ENCODE assay signal across 26 cellular contexts in genomic region chr3:193984378-193984777, GRCh38.
DNase-seq lines count a peak whose midpoint lies in the region; ATAC-seq and TF ChIP-seq lines count a peak whose summit lies in the region.
"Had no signal": no experiment of that assay in that cellular context is flagged by ENCODE, and none has a peak within 500 bp of the region (broad histone marks: within the 10 kb centered on the region; RNA-seq: fewer than 3 reads in every experiment).

No MANE protein-coding gene starts in this region.

- peak; percentile 24 for DNase-seq in CD1c-positive myeloid dendritic cell (ENCODE audit: extremely low spot score)
- peak; percentile 41 for DNase-seq in PC-3
- DNase-seq in epithelial cell of esophagus (ENCODE audit: low read depth): peak; percentile 16
- DNase-seq in neuronal stem cell (ENCODE audit: low spot score): no peak
- DNase-seq in MG63: no peak
- DNase-seq: activated CD4-positive, alpha-beta memory T cell treated with anti-CD3 and anti-CD28 coated beads for 36 hours; activated CD4-positive, alpha-beta T cell treated with anti-CD3 and anti-CD28 coated beads for 1 hour; activated naive CD4-positive, alpha-beta T cell treated with anti-CD3 and anti-CD28 coated beads for 36 hours; Calu3; CD4-positive, CD25-positive, alpha-beta regulatory T cell; GOT3; HFFc6; hippocampal formation; KG1; midbrain; naive thymus-derived CD4-positive, alpha-beta T cell; NCI-H1417; NCI-H2029 treated with DMSO at 0.1 percent for 48 hours; NCI-H524 treated with DMSO at 0.1 percent for 48 hours; OCI-M1; stimulated activated CD4-positive, alpha-beta T cell treated with anti-CD3 and anti-CD28 coated beads, Interleukin-4, amount 100 ng/mL, for 24 hours; tibial artery had no signal

- H3K4me1 ChIP-seq in PC-3 (ENCODE audit: insufficient read depth, low read length) (peaks cover 26% of the 10 kb centered on the region), neuronal stem cell (ENCODE audit: control insufficient read depth in 2 of 2, insufficient read depth in 1 of 2, low read depth in 1 of 2, low read length in 2 of 2) (peaks cover 3 to 8% of the 10 kb centered on the region in 2 donors)
- H3K4me1 ChIP-seq: prostate gland had no signal

- H2BK15ac ChIP-seq in neuronal stem cell (ENCODE audit: low read length): no peak overlapping the region

- no peaks in the 10 kb centered on the region for H3K9me2 ChIP-seq in PC-3 (replicated peaks; ENCODE audit: low read length)

- H3K27me3 ChIP-seq in PC-3 (ENCODE audit: low read length) (no peaks in the 10 kb centered on the region), neuronal stem cell (ENCODE audit: control insufficient read depth in 3 of 3, insufficient read depth in 3 of 3, low read depth in 1 of 3, low read length in 3 of 3) (no peaks in the 10 kb centered on the region), MG63 (no peaks in the 10 kb centered on the region)

- ATAC-seq in PC-3 (peak; percentile 36), GM18511 (IDR thresholded peaks at IDR 0.05; ENCODE audit: unreplicated experiment) (no peak), HG03378 (IDR thresholded peaks at IDR 0.05; ENCODE audit: unreplicated experiment) (no peak)
- ATAC-seq: naive thymus-derived CD4-positive, alpha-beta T cell had no signal

- no peaks in the 10 kb centered on the region for H3K79me1 ChIP-seq in neuronal stem cell (ENCODE audit: low read depth, low read length)

- H3K79me2 ChIP-seq in PC-3 (ENCODE audit: low read length): no peaks in the 10 kb centered on the region

- no peak overlapping the region for H2BK12ac ChIP-seq in neuronal stem cell (ENCODE audit: low read length)

- no peak overlapping the region for H3K18ac ChIP-seq in neuronal stem cell (ENCODE audit: low read length)

- no peak overlapping the region for H3K4ac ChIP-seq in neuronal stem cell (ENCODE audit: low read length)

- H3K36me3 ChIP-seq in PC-3 (ENCODE audit: low read depth, low read length): no peaks in the 10 kb centered on the region
- H3K36me3 ChIP-seq in neuronal stem cell (replicated peaks in 1 of 2; ENCODE audit: control insufficient read depth in 2 of 2, insufficient read depth in 2 of 2, low read length in 2 of 2): no peaks in the 10 kb centered on the region
- no peaks in the 10 kb centered on the region for H3K36me3 ChIP-seq in MG63
- H3K36me3 ChIP-seq: prostate gland, tibial artery had no signal

- no peaks in the 10 kb centered on the region for H4K20me1 ChIP-seq in PC-3 (ENCODE audit: low read length)

- H2BK5ac ChIP-seq in neuronal stem cell (ENCODE audit: low read length): no peak overlapping the region

- no peak overlapping the region for H3K4me3 ChIP-seq in PC-3 (ENCODE audit: low read length)
- no peak overlapping the region for H3K4me3 ChIP-seq in epithelial cell of esophagus (ENCODE audit: low read length)
- H3K4me3 ChIP-seq in neuronal stem cell (ENCODE audit: low read length in 2 of 2): no peak overlapping the region
- H3K4me3 ChIP-seq in MG63: no peak overlapping the region
- H3K4me3 ChIP-seq: prostate gland, SK-N-MC, tibial artery had no signal

- no peaks in the 10 kb centered on the region for H3F3A ChIP-seq in PC-3 (ENCODE audit: low read length, unreplicated experiment)

- no CpG with 5 or more reads among the region's 2 CpGs for WGBS in neuronal stem cell (ENCODE audit: extremely low coverage in 2 of 2, insufficient read length in 2 of 2, insufficient replicate concordance in 1 of 2), 2 donors

- H4K8ac ChIP-seq in neuronal stem cell (ENCODE audit: low read depth, low read length): no peak overlapping the region

- H2BK120ac ChIP-seq in neuronal stem cell (ENCODE audit: low read depth, low read length): no peak overlapping the region

- BruUV-seq in PC-3 (replicated peaks; lab: Mats Ljungman, UMichigan): no TSS peak

- no peak overlapping the region for H3K14ac ChIP-seq in neuronal stem cell (ENCODE audit: low read length)

- no peak overlapping the region for H3K27ac ChIP-seq in PC-3 (ENCODE audit: low read length)
- H3K27ac ChIP-seq in neuronal stem cell (replicated peaks; ENCODE audit: low read length): no peak overlapping the region
- H3K27ac ChIP-seq: prostate gland, SK-N-MC, tibial artery had no signal

- intact Hi-C loops in PC-3 (cut with micrococcal nuclease): no loop called here

- no peak overlapping the region for H4K91ac ChIP-seq in neuronal stem cell (ENCODE audit: low read depth, low read length, poor library complexity)

- H3K4me2 ChIP-seq in PC-3 (ENCODE audit: low read length) (no peak overlapping the region), neuronal stem cell (ENCODE audit: insufficient read depth, low read length, poor library complexity, severe bottlenecking) (no peak overlapping the region)

- no peak for TF ChIP-seq CTCF in PC-3 (conservative IDR thresholded peaks at IDR 0.05; ENCODE audit: low read depth, low read length)
- no peak for TF ChIP-seq CTCF in epithelial cell of esophagus (IDR thresholded peaks at IDR 0.05; ENCODE audit: insufficient read depth, low read depth, low read length, missing control alignments)

- POLR2A ChIA-PET in PC-3 (lab: Charles Lee; ENCODE audit: unreplicated experiment): interaction anchor here (0.6 kb wide), 1 partner anchor 56 kb away, joined by 3 read pairs; no protein-coding TSS in a partner anchor

- H3K9ac ChIP-seq in PC-3 (ENCODE audit: low read length) (no peak overlapping the region), neuronal stem cell (ENCODE audit: low read depth, low read length, poor library complexity) (no peak overlapping the region)

- no peak overlapping the region for H2AK5ac ChIP-seq in neuronal stem cell (ENCODE audit: low read depth, low read length)

- H2AFZ ChIP-seq in PC-3 (ENCODE audit: low read length): no peak overlapping the region
- H2AFZ ChIP-seq in neuronal stem cell (ENCODE audit: low read length): peak overlapping the region; percentile 33

- H3K9me3 ChIP-seq in PC-3 (ENCODE audit: low read length): no peaks in the 10 kb centered on the region
- H3K9me3 ChIP-seq in neuronal stem cell (replicated peaks in 1 of 2; ENCODE audit: control insufficient read depth in 2 of 2, insufficient read depth in 1 of 2, low read depth in 1 of 2, low read length in 2 of 2): no peaks in the 10 kb centered on the region
- no peaks in the 10 kb centered on the region for H3K9me3 ChIP-seq in MG63
- H3K9me3 ChIP-seq: prostate gland, tibial artery had no signal

- CTCF ChIA-PET in PC-3 (lab: Charles Lee): no interaction called here

- H3K23ac ChIP-seq in neuronal stem cell (ENCODE audit: low read depth, low read length, poor library complexity): no peak overlapping the region

Comparison
In these comparisons a context has a peak if more than half of its experiments do, and no peak if none do; other contexts are left out.
1. DNase-seq: peak in CD1c-positive myeloid dendritic cell (single experiment), PC-3 (single experiment) and epithelial cell of esophagus (single experiment); none in neuronal stem cell (single experiment) and MG63 (single experiment).